In genomic region chr18:32930695-32931301, GRCh38 we compare ENCODE assay signal across 8 cellular contexts.
DNase-seq lines count a peak whose midpoint lies in the region; ATAC-seq and TF ChIP-seq lines count a peak whose summit lies in the region.

No MANE protein-coding gene starts in this region.

- H3K9me3 Mint-ChIP-seq in stimulated activated naive CD8-positive, alpha-beta T cell treated with anti-CD3 and anti-CD28 coated beads, Interleukin-15, amount 100 ng/mL, for 72 hours = peaks cover 0 to 5% of the 10 kb centered on the region in 2 donors

- H3K4me3 Mint-ChIP-seq in stimulated activated naive CD8-positive, alpha-beta T cell treated with anti-CD3 and anti-CD28 coated beads, Interleukin-15, amount 100 ng/mL, for 72 hours = no peak overlapping the region

- no peaks in the 10 kb centered on the region for H3K36me3 ChIP-seq in GM06990 (ENCODE audit: control insufficient read depth, insufficient read depth, low read length)

- H3K27me3 ChIP-seq in GM06990 (replicated peaks; ENCODE audit: control insufficient read depth, insufficient read depth, low read length) = no peaks in the 10 kb centered on the region

- DNase-seq in GM06990 (ENCODE audit: extremely low read depth, insufficient read length) (peak; percentile 17), NOMO-1 treated with dmso at 0.1 percent for 144 hours (lab: John Stamatoyannopoulos, UW; ENCODE audit: unreplicated experiment) (peak; percentile 4), erythroblast (lab: John Stamatoyannopoulos, UW) (peak; percentile 26 to 38)
- no peak for DNase-seq in stimulated activated naive CD8-positive, alpha-beta T cell treated with anti-CD3 and anti-CD28 coated beads, Interleukin-15, amount 100 ng/mL, for 72 hours
- no peak for DNase-seq in stimulated activated CD4-positive, alpha-beta T cell treated with anti-CD3 and anti-CD28 coated beads, Interleukin-2, amount 100 ng/mL, for 48 hours
- DNase-seq in activated T-cell treated with anti-CD3 and anti-CD28 coated beads, Interleukin-2, amount 50 U/mL, for 48 hours = no peak

- H3K4me3 ChIP-seq in GM06990 (replicated peaks; ENCODE audit: low read depth, low read length) = no peak overlapping the region

- TF ChIP-seq POLR2A in erythroblast (IDR thresholded peaks at IDR 0.05; ENCODE audit: low read length) = no peak

- peak; percentile 98 for ATAC-seq in GM21423 (IDR thresholded peaks at IDR 0.05; ENCODE audit: unreplicated experiment)
- ATAC-seq in HG03521 (IDR thresholded peaks at IDR 0.05; ENCODE audit: unreplicated experiment) = peak; percentile 99
- peak; percentile 78 for ATAC-seq in stimulated activated naive CD8-positive, alpha-beta T cell treated with anti-CD3 and anti-CD28 coated beads, Interleukin-15, amount 100 ng/mL, for 72 hours

- H3K4me1 Mint-ChIP-seq in stimulated activated naive CD8-positive, alpha-beta T cell treated with anti-CD3 and anti-CD28 coated beads, Interleukin-15, amount 100 ng/mL, for 72 hours = no peaks in the 10 kb centered on the region

- no peaks in the 10 kb centered on the region for H3K27me3 Mint-ChIP-seq in stimulated activated naive CD8-positive, alpha-beta T cell treated with anti-CD3 and anti-CD28 coated beads, Interleukin-15, amount 100 ng/mL, for 72 hours

- H3K27ac Mint-ChIP-seq in stimulated activated naive CD8-positive, alpha-beta T cell treated with anti-CD3 and anti-CD28 coated beads, Interleukin-15, amount 100 ng/mL, for 72 hours = peak overlapping the region in 1 of 2 donors; percentile 19

- peak; percentile 67 for TF ChIP-seq CTCF in GM06990 (IDR thresholded peaks at IDR 0.05; ENCODE audit: insufficient read depth, low read length, poor library complexity, severe bottlenecking)

Comparison
In these comparisons a context has a peak if more than half of its experiments do, and no peak if none do; other contexts are left out.
1. DNase-seq: peak in GM06990 (single experiment), NOMO-1 treated with dmso at 0.1 percent for 144 hours (single experiment) and erythroblast (2 of 2); none in stimulated activated naive CD8-positive, alpha-beta T cell treated with anti-CD3 and anti-CD28 coated beads, Interleukin-15, amount 100 ng/mL, for 72 hours (0 of 2), stimulated activated CD4-positive, alpha-beta T cell treated with anti-CD3 and anti-CD28 coated beads, Interleukin-2, amount 100 ng/mL, for 48 hours (0 of 2) and activated T-cell treated with anti-CD3 and anti-CD28 coated beads, Interleukin-2, amount 50 U/mL, for 48 hours (0 of 2).
2. Peak in every context shown above with its lines, with median percentiles within 50 percentile points of each other: ATAC-seq.